35 cellular contexts compared by ENCODE assay signal in genomic region chr9:14778565-14778964, GRCh38. TPM values are rescaled to one million over a fixed set of nuclear protein-coding genes. Genes with fewer than 3 reads are reported as not detected.
"Had no signal": no experiment of that assay in that cellular context is flagged by ENCODE, and none has a peak within 500 bp of the region (broad histone marks: within the 10 kb centered on the region; RNA-seq: fewer than 3 reads in every experiment).

No MANE protein-coding gene starts in this region.

- H3K4me3 ChIP-seq: MG63 had no signal

- H3K9me3 ChIP-seq: MG63 had no signal

- H3K36me3 ChIP-seq: MG63 had no signal

- DNase-seq: Karpas-422, Kasumi-1, MG63, MM.1S, MV-4-11, NCI-H1048, NCI-H1092, NCI-H1092 treated with DMSO at 0.1 percent for 48 hours, NCI-H1105, NCI-H1105 treated with DMSO at 0.1 percent for 48 hours, NCI-H1417, NCI-H1417 treated with DMSO at 0.1 percent for 48 hours, NCI-H1436, NCI-H1436 treated with DMSO at 0.1 percent for 48 hours, NCI-H1694, NCI-H187, NCI-H187 treated with DMSO at 0.1 percent for 48 hours, NCI-H1930, NCI-H2029, NCI-H2029 treated with DMSO at 0.1 percent for 48 hours, NCI-H2081, NCI-H2081 treated with DMSO at 0.1 percent for 48 hours, NCI-H2107, NCI-H2171, NCI-H2227 treated with DMSO at 0.1 percent for 48 hours, NCI-H226, NCI-H345, NCI-H446, NCI-H446 treated with DMSO at 0.1 percent for 48 hours, NCI-H510A, NCI-H510A treated with DMSO at 0.1 percent for 48 hours had no signal

RNA-seq across cellular contexts. Expression of gene CER1, which starts 56.0 kb away (rescaled TPM):
- total RNA-seq: LHCN-M2, M059J, MCF 10A, NCI-H460 had no signal
